ENCODE assay signal across 15 cellular contexts in genomic region chr10:36271631-36272340, GRCh38.
DNase-seq lines count a peak whose midpoint lies in the region; ATAC-seq lines count a peak whose summit lies in the region.
"Had no signal": no experiment of that assay in that cellular context is flagged by ENCODE, and none has a peak within 500 bp of the region (broad histone marks: within the 10 kb centered on the region; RNA-seq: fewer than 3 reads in every experiment).

No MANE protein-coding gene starts in this region.

- no peaks in the 10 kb centered on the region for H3K4me1 ChIP-seq in adipocyte (ENCODE audit: control insufficient read depth, insufficient read depth, low read length)

- peak overlapping the region; percentile 61 for H3K27ac ChIP-seq in epithelial cell of prostate

- no peaks in the 10 kb centered on the region for H3K36me3 ChIP-seq in adipocyte (ENCODE audit: control insufficient read depth, insufficient read depth, low read length, severe bottlenecking)

- ATAC-seq in sciatic nerve: no peak
- ATAC-seq in stimulated activated naive CD8-positive, alpha-beta T cell treated with anti-CD3 and anti-CD28 coated beads, Interleukin-15, Interleukin-2, amounts not matched to agents 100 U/mL and 50 U/mL, for 24 hours: no peak
- ATAC-seq: GM23338 had no signal

- no peak overlapping the region for H3K4me3 ChIP-seq in adipocyte (ENCODE audit: low read length)
- H3K4me3 ChIP-seq: GM23338 had no signal

- intact Hi-C loops in sciatic nerve (cut with DNase I): no loop called here

- DNase-seq in adipocyte (ENCODE audit: low read depth) (peak; percentile 26), epithelial cell of prostate (ENCODE audit: low read depth, low spot score) (no peak), kidney tubule cell (ENCODE audit: low spot score) (peak; percentile 27), amygdala (lab: John Stamatoyannopoulos, UW) (no peak), sciatic nerve (ENCODE audit: low spot score) (no peak)
- no peak for DNase-seq in stimulated activated naive CD4-positive, alpha-beta T cell (lab: John Stamatoyannopoulos, UW)
- DNase-seq in stimulated activated naive CD8-positive, alpha-beta T cell treated with anti-CD3 and anti-CD28 coated beads, Interleukin-15, Interleukin-2, amounts not matched to agents 100 U/mL and 50 U/mL, for 24 hours: no peak
- DNase-seq: C1 segment of cervical spinal cord; Calu3; CD4-positive, alpha-beta T cell; DMS 273 treated with DMSO at 0.1 percent for 48 hours; DMS79 treated with DMSO at 0.1 percent for 48 hours; EL; H9 had no signal

- H3K9ac ChIP-seq in adipocyte (ENCODE audit: low read length): no peak overlapping the region

- no peaks in the 10 kb centered on the region for H3K27me3 ChIP-seq in adipocyte (replicated peaks; ENCODE audit: control insufficient read depth, insufficient read depth, low read length)

- H3K9me3 ChIP-seq in adipocyte (ENCODE audit: control insufficient read depth, low read length): no peaks in the 10 kb centered on the region

Comparison
In these comparisons a context has a peak if more than half of its experiments do, and no peak if none do; other contexts are left out.
1. DNase-seq: peak in adipocyte (single experiment) and kidney tubule cell (single experiment); none in epithelial cell of prostate (single experiment), stimulated activated naive CD4-positive, alpha-beta T cell (0 of 6), amygdala (0 of 56), sciatic nerve (single experiment) and stimulated activated naive CD8-positive, alpha-beta T cell treated with anti-CD3 and anti-CD28 coated beads, Interleukin-15, Interleukin-2, amounts not matched to agents 100 U/mL and 50 U/mL, for 24 hours (single experiment).